ENCODE assay signal across 1 cellular context in the genomic region with DNA sequence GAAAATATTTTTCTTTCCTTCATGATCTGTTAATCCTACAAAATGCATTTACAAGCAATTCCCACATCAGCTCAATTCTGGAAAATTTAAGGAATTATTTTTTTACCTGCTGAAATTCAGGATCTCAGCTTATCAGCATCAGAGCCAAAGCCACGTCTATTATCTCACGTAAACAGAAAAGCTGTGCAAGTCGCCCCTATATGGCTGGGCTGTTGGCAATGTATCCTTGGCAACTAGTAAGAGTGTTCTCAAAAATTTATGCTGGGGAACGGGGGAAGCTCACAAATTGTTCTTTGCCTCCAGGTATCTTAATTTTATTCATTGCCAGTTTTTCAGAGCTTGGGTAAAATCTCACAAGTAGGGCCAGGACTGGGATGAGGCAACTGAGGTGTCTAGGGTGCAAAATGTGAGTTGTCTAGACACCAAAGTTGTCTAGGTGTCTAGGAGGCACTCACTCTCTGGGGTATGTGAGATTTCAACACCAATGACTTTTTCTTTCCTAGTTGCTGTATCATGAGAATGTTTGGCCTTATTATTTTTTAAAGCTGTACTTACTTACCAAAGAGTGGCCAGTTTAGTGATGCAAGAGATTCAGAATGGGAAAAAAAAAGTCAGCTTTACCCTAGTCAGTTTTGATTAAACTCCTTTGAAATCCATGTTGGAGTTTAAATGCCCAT.
TF ChIP-seq lines count a peak whose summit lies in the region.

No MANE protein-coding gene starts in this region.

TF ChIP-seq in SK-N-SH treated with all-trans-retinoic acid at 6 μM for 48 hours, 23 proteins besides CTCF, POLR2A, EP300 and RAD21:
- TF ChIP-seq POU6F1 (CRISPR knock-in tag; IDR thresholded peaks at IDR 0.05; ENCODE audit: borderline replicate concordance, low read depth) (no peak), ZNF565 (CRISPR knock-in tag; conservative IDR thresholded peaks at IDR 0.05; ENCODE audit: low read depth) (no peak), ISL1 (CRISPR knock-in tag; IDR thresholded peaks at IDR 0.05) (no peak), ARNTL (CRISPR knock-in tag; IDR thresholded peaks at IDR 0.05; ENCODE audit: borderline replicate concordance, low read depth) (no peak), ZC3H10 (CRISPR knock-in tag; IDR thresholded peaks at IDR 0.05) (no peak), ZFP30 (CRISPR knock-in tag; IDR thresholded peaks at IDR 0.05) (no peak)
- TF ChIP-seq, protein P1, sequence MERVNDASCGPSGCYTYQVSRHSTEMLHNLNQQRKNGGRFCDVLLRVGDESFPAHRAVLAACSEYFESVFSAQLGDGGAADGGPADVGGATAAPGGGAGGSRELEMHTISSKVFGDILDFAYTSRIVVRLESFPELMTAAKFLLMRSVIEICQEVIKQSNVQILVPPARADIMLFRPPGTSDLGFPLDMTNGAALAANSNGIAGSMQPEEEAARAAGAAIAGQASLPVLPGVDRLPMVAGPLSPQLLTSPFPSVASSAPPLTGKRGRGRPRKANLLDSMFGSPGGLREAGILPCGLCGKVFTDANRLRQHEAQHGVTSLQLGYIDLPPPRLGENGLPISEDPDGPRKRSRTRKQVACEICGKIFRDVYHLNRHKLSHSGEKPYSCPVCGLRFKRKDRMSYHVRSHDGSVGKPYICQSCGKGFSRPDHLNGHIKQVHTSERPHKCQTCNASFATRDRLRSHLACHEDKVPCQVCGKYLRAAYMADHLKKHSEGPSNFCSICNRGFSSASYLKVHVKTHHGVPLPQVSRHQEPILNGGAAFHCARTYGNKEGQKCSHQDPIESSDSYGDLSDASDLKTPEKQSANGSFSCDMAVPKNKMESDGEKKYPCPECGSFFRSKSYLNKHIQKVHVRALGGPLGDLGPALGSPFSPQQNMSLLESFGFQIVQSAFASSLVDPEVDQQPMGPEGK (CRISPR knock-in tag; IDR thresholded peaks at IDR 0.05; ENCODE audit: borderline replicate concordance) = no peak
